28 cellular contexts compared by ENCODE assay signal in the genomic region with DNA sequence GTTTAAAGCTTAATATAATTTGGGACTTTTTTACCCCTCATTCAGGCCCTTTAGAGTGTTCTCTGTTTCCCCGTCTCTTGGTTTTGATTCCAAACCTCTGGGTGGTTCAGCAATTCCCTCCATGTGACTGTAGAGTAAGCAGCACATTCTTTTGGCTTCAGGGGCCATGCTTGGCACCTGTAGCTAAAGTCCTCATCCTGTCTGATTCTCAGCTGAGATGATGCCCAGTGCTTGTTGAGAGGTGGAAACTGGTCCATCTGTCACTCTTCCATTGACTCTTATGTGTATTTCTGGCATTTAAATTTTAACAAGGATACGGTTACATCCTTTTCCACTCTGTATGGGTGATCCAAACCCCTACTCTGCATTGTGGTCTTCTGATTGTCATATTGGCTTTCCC.
"Had no signal": no experiment of that assay in that cellular context is flagged by ENCODE, and none has a peak within 500 bp of the region (broad histone marks: within the 10 kb centered on the region; RNA-seq: fewer than 3 reads in every experiment).

No MANE protein-coding gene starts in this region.

- H3K9me3 ChIP-seq: ovary, psoas muscle, right lobe of liver, sigmoid colon, suprapubic skin, testis, tibial artery, transverse colon, vagina had no signal

- H3K9ac ChIP-seq: neural progenitor cell, parathyroid adenoma had no signal

- H3K36me3 Mint-ChIP-seq: neural progenitor cell; stimulated activated memory B cell treated with anti-CD40 and anti-IgM and Interleukin-4, amounts not matched to agents 10 μg/mL and 1 μg/mL and 100 μg/mL, for 72 hours had no signal

- H3K4me3 ChIP-seq: neural progenitor cell, ovary, psoas muscle, right lobe of liver, sigmoid colon, suprapubic skin, testis, tibial artery, transverse colon, upper lobe of left lung, vagina had no signal

- H3K27me3 ChIP-seq: neural progenitor cell, ovary, right lobe of liver, sigmoid colon, suprapubic skin, testis, tibial artery, transverse colon, upper lobe of left lung, vagina had no signal

- H3K27me3 Mint-ChIP-seq: progenitor cell of endocrine pancreas; stimulated activated memory B cell treated with anti-CD40 and anti-IgM and Interleukin-4, amounts not matched to agents 10 μg/mL and 1 μg/mL and 100 μg/mL, for 72 hours; stimulated activated naive CD8-positive, alpha-beta T cell treated with anti-CD3 and anti-CD28 coated beads, Interleukin-15, amount 100 ng/mL, for 72 hours had no signal

- ATAC-seq: natural killer cell; psoas muscle; right cardiac atrium; right lobe of liver; stimulated activated memory B cell treated with anti-CD40 and anti-IgM and Interleukin-4, amounts not matched to agents 10 μg/mL and 1 μg/mL and 100 μg/mL, for 72 hours; stimulated activated naive CD8-positive, alpha-beta T cell treated with anti-CD3 and anti-CD28 coated beads, Interleukin-15, amount 100 ng/mL, for 72 hours; stimulated activated naive CD8-positive, alpha-beta T cell treated with anti-CD3 and anti-CD28 coated beads, Interleukin-15, Interleukin-2, amounts not matched to agents 100 U/mL and 50 U/mL, for 24 hours had no signal

- H2AFZ ChIP-seq: neural progenitor cell, parathyroid adenoma had no signal

- DNase-seq: natural killer cell; occipital lobe; ovary; posterior cingulate gyrus; psoas muscle; right cardiac atrium; right lobe of liver; sigmoid colon; small intestine; stimulated activated CD4-positive, alpha-beta T cell treated with anti-CD3 and anti-CD28 coated beads, Interleukin-15, amount 100 ng/mL, for 24 hours; stimulated activated CD4-positive, alpha-beta T cell treated with anti-CD3 and anti-CD28 coated beads, Interleukin-2, amount 100 ng/mL, for 24 hours; stimulated activated CD4-positive, alpha-beta T cell treated with anti-CD3 and anti-CD28 coated beads, Interleukin-4, amount 100 ng/mL, for 1 hour; stimulated activated CD4-positive, alpha-beta T cell treated with anti-CD3 and anti-CD28 coated beads, Interleukin-4, amount 100 ng/mL, for 4 hours; stimulated activated CD8-positive, alpha-beta memory T cell treated with anti-CD3 and anti-CD28 coated beads, Interleukin-4, amount 100 ng/mL, for 48 hours; stimulated activated naive CD4-positive, alpha-beta T cell; stimulated activated naive CD8-positive, alpha-beta T cell treated with anti-CD3 and anti-CD28 coated beads, Interleukin-15, amount 100 ng/mL, for 72 hours; stimulated activated naive CD8-positive, alpha-beta T cell treated with anti-CD3 and anti-CD28 coated beads, Interleukin-15, Interleukin-2, amounts not matched to agents 100 U/mL and 50 U/mL, for 24 hours; testis; tibial artery; transverse colon; upper lobe of left lung had no signal

- H3K36me3 ChIP-seq: neural progenitor cell, ovary, right lobe of liver, sigmoid colon, suprapubic skin, tibial artery, transverse colon, upper lobe of left lung, vagina had no signal

- H3K4me1 Mint-ChIP-seq: natural killer cell; nephron; neural progenitor cell; stimulated activated memory B cell treated with anti-CD40 and anti-IgM and Interleukin-4, amounts not matched to agents 10 μg/mL and 1 μg/mL and 100 μg/mL, for 72 hours; stimulated activated naive CD8-positive, alpha-beta T cell treated with anti-CD3 and anti-CD28 coated beads, Interleukin-15, amount 100 ng/mL, for 72 hours had no signal

- H3K4me2 ChIP-seq: neural progenitor cell had no signal

- H3K79me2 ChIP-seq: parathyroid adenoma had no signal

- H3K27ac Mint-ChIP-seq: natural killer cell; nephron; neural progenitor cell; progenitor cell of endocrine pancreas; stimulated activated memory B cell treated with anti-CD40 and anti-IgM and Interleukin-4, amounts not matched to agents 10 μg/mL and 1 μg/mL and 100 μg/mL, for 72 hours; stimulated activated naive CD8-positive, alpha-beta T cell treated with anti-CD3 and anti-CD28 coated beads, Interleukin-15, amount 100 ng/mL, for 72 hours had no signal

- H3K4me3 Mint-ChIP-seq: natural killer cell; nephron; neural progenitor cell; stimulated activated memory B cell treated with anti-CD40 and anti-IgM and Interleukin-4, amounts not matched to agents 10 μg/mL and 1 μg/mL and 100 μg/mL, for 72 hours; stimulated activated naive CD8-positive, alpha-beta T cell treated with anti-CD3 and anti-CD28 coated beads, Interleukin-15, amount 100 ng/mL, for 72 hours had no signal

- H3K4me1 ChIP-seq: neural progenitor cell, parathyroid adenoma, psoas muscle, right lobe of liver, sigmoid colon, suprapubic skin, testis, tibial artery, transverse colon, upper lobe of left lung, vagina had no signal

- H3K9me3 Mint-ChIP-seq: stimulated activated memory B cell treated with anti-CD40 and anti-IgM and Interleukin-4, amounts not matched to agents 10 μg/mL and 1 μg/mL and 100 μg/mL, for 72 hours had no signal

- H3K27ac ChIP-seq: neural progenitor cell, ovary, parathyroid adenoma, psoas muscle, right lobe of liver, sigmoid colon, suprapubic skin, testis, tibial artery, transverse colon, upper lobe of left lung, vagina had no signal
